ENCODE assay signal across 18 cellular contexts in the genomic region with DNA sequence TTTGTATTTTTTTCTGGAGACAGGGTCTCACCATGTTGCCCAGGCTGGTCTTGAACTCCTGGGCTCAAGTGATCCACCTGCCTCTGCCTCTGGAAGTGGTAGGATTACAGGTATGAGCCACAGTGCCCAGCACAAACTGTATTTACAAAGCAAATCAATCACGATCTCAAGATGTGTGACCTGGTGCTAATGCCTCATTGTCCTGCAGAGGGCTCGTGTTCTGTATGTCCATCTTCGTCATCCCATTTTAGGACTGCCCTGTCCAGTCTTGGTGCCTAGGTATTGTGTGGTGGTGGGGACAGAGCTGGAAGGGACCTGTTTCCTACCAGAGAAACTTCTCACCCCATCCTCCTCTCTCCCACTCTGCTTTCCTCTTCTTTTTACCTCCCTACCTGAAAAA. TPM values are rescaled to one million over a fixed set of nuclear protein-coding genes. Genes with fewer than 3 reads are reported as not detected.
DNase-seq lines count a peak whose midpoint lies in the region; ATAC-seq, FAIRE-seq and TF ChIP-seq lines count a peak whose summit lies in the region.
"Had no signal": no experiment of that assay in that cellular context is flagged by ENCODE, and none has a peak within 500 bp of the region (broad histone marks: within the 10 kb centered on the region; RNA-seq: fewer than 3 reads in every experiment).

No MANE protein-coding gene starts in this region.

- no peak overlapping the region for H3K9ac ChIP-seq in Loucy (ENCODE audit: low read depth, low read length, poor library complexity, severe bottlenecking)
- H3K9ac ChIP-seq in HepG2 (ENCODE audit: insufficient read depth, low read depth, low read length) = no peak overlapping the region

- CTCF ChIA-PET in HepG2 (lab: Yijun Ruan, JAX; ENCODE audit: low intra/inter-chr PET ratio, low total read pairs) = no interaction called here

- ATAC-seq in HepG2 (peak; percentile 50; the same call in 2 of the 3 replicates), GM21723 (IDR thresholded peaks at IDR 0.05; ENCODE audit: unreplicated experiment) (no peak), gastroesophageal sphincter (no peak), HG02973 (IDR thresholded peaks at IDR 0.05; ENCODE audit: unreplicated experiment) (no peak)

- H3K9me3 ChIP-seq in Loucy (ENCODE audit: insufficient read depth, low read depth, low read length) (no peaks in the 10 kb centered on the region), HepG2 (ENCODE audit: low read length) (no peaks in the 10 kb centered on the region), gastroesophageal sphincter (no peaks in the 10 kb centered on the region)

- WGBS in HepG2 (ENCODE audit: low lambda C conversion rate) = 2% methylated on average over 3 of the region's 3 CpGs
- WGBS in gastroesophageal sphincter (ENCODE audit: low coverage in 1 of 2), 2 donors = 53 to 73% methylated on average over 2 to 3 of the region's 3 CpGs

- H3K27ac ChIP-seq in C4-2B (no peak overlapping the region), brain microvascular endothelial cell (no peak overlapping the region), HepG2 (ENCODE audit: extremely low read length, insufficient read depth, low read length) (no peak overlapping the region), gastroesophageal sphincter (no peak overlapping the region)

- no peak for TF ChIP-seq RAD21 in HepG2 (CRISPR knock-in tag; IDR thresholded peaks at IDR 0.05)

- BruUV-seq in HepG2 (replicated peaks; lab: Mats Ljungman, UMichigan) = no TSS peak

- no peak for DNase-seq in brain microvascular endothelial cell
- DNase-seq in HepG2 (ENCODE audit: low spot score) = no peak
- no peak for DNase-seq in H4 (ENCODE audit: low spot score)
- DNase-seq: CD8-positive, alpha-beta memory T cell; H7; NCI-H1105; NCI-H1694 treated with DMSO at 0.1 percent for 48 hours; NCI-H446 treated with DMSO at 0.1 percent for 48 hours; NCI-H774; SHP77 had no signal

- H4K20me1 ChIP-seq in Loucy (ENCODE audit: insufficient read depth, low read length, poor library complexity, severe bottlenecking) (no peaks in the 10 kb centered on the region), HepG2 (ENCODE audit: insufficient read depth, low read length) (no peaks in the 10 kb centered on the region)

- POLR2A ChIA-PET in HepG2 (lab: Yijun Ruan, JAX) = no interaction called here

- H3K36me3 ChIP-seq in Loucy (ENCODE audit: insufficient read depth, low read length) = no peaks in the 10 kb centered on the region
- no peaks in the 10 kb centered on the region for H3K36me3 ChIP-seq in brain microvascular endothelial cell (replicated peaks)
- no peaks in the 10 kb centered on the region for H3K36me3 ChIP-seq in HepG2 (replicated peaks in 1 of 2; ENCODE audit: control insufficient read depth in 1 of 2, insufficient read depth in 2 of 2, low read length in 2 of 2)
- H3K36me3 ChIP-seq in gastroesophageal sphincter = no peaks in the 10 kb centered on the region

- intact Hi-C loops in HepG2 (cut with micrococcal nuclease; ENCODE audit: unreplicated experiment) = no loop called here

- H3K27me3 ChIP-seq in Loucy (ENCODE audit: insufficient read depth, low read length, poor library complexity, severe bottlenecking) (no peaks in the 10 kb centered on the region), brain microvascular endothelial cell (replicated peaks) (no peaks in the 10 kb centered on the region), HepG2 (ENCODE audit: control insufficient read depth in 1 of 2, insufficient read depth in 2 of 2, low read length in 2 of 2) (no peaks in the 10 kb centered on the region), gastroesophageal sphincter (no peaks in the 10 kb centered on the region)

- in situ Hi-C loops in brain microvascular endothelial cell (cut with HindIII; ENCODE audit: low pct_ligation_motif_present, low sequenced_read_pairs) = no loop called here
- in situ Hi-C loops in HepG2 (cut with HindIII; ENCODE audit: extremely low pct_ligation_motif_present, low pct_unique_long_range_greater_than_20kb) = no loop called here

- no peaks in the 10 kb centered on the region for H3K9me2 ChIP-seq in Loucy (replicated peaks; ENCODE audit: low read depth, low read length)

- FAIRE-seq in HepG2 (lab: Jason Lieb, UNC) = no peak
- FAIRE-seq: HTR-8/SVneo had no signal

- H3K4me1 ChIP-seq in Loucy (ENCODE audit: insufficient read depth, low read length, poor library complexity, severe bottlenecking) (no peaks in the 10 kb centered on the region), HepG2 (ENCODE audit: insufficient read depth, low read length) (no peaks in the 10 kb centered on the region), gastroesophageal sphincter (peaks cover 0 to 20% (median 7%) of the 10 kb centered on the region in 3 donors)

- TF ChIP-seq EP300 in HepG2 (IDR thresholded peaks at IDR 0.05; ENCODE audit: low read depth in 2 of 2, low read length in 2 of 2) (no peak), HepG2 (CRISPR knock-in tag; IDR thresholded peaks at IDR 0.05; ENCODE audit: borderline replicate concordance) (no peak), gastroesophageal sphincter (IDR thresholded peaks at IDR 0.05) (no peak)

- no peaks in the 10 kb centered on the region for H3F3A ChIP-seq in Loucy (ENCODE audit: low read depth)

- H3K4me3 ChIP-seq in Loucy (ENCODE audit: low read length, poor library complexity, severe bottlenecking) (no peak overlapping the region), brain microvascular endothelial cell (ENCODE audit: low read depth, low read length) (no peak overlapping the region), HepG2 (replicated peaks in 1 of 3; ENCODE audit: insufficient read depth in 1 of 3, low read depth in 2 of 3, low read length in 3 of 3) (no peak overlapping the region), gastroesophageal sphincter (no peak overlapping the region)

- TF ChIP-seq POLR2A in HepG2 (IDR thresholded peaks at IDR 0.05; ENCODE audit: insufficient read depth in 1 of 2, low read depth in 2 of 2, low read length in 2 of 2) = no peak
- no peak for TF ChIP-seq POLR2A in gastroesophageal sphincter (IDR thresholded peaks at IDR 0.05)

- TF ChIP-seq CTCF in C4-2B (conservative IDR thresholded peaks at IDR 0.05) = peak; percentile 39
- peak; percentile 14; the same call in 1 of the 2 replicates for TF ChIP-seq CTCF in Loucy (conservative IDR thresholded peaks at IDR 0.05; ENCODE audit: low read length)
- peak; percentile 37 for TF ChIP-seq CTCF in brain microvascular endothelial cell (IDR thresholded peaks at IDR 0.05; ENCODE audit: low read depth, low read length, missing control alignments)
- TF ChIP-seq CTCF in HepG2 (CRISPR knock-in tag; IDR thresholded peaks at IDR 0.05) = peak; percentile 15; the same call in 1 of the 2 replicates
- no peak for TF ChIP-seq CTCF in gastroesophageal sphincter (IDR thresholded peaks at IDR 0.05)

- H3K79me2 ChIP-seq in Loucy (ENCODE audit: insufficient read depth, low read length) = no peaks in the 10 kb centered on the region
- H3K79me2 ChIP-seq in HepG2 (ENCODE audit: insufficient read depth, low read length) = no peaks in the 10 kb centered on the region

- H3K4me2 ChIP-seq in Loucy (ENCODE audit: low read depth, low read length, poor library complexity, severe bottlenecking) (no peak overlapping the region), HepG2 (ENCODE audit: low read depth, low read length) (no peak overlapping the region)

- H2AFZ ChIP-seq in Loucy (ENCODE audit: low read length) (no peak overlapping the region), HepG2 (ENCODE audit: low read length) (no peak overlapping the region)

RNA-seq across cellular contexts. Expression of gene PROK1, which starts 20.2 kb away (rescaled TPM):
- total RNA-seq in HepG2 (2016; rRNA removed; fragmentation: Illumina TruSeq; extraction: Trizol) = not detected in 2 replicates
- total RNA-seq in HepG2 (2016; cell fraction: cytosol; rRNA removed; fragmentation: Illumina TruSeq; extraction: Trizol; ENCODE audit: low read depth) = not detected in 2 replicates
- not detected in 2 replicates for total RNA-seq in HepG2 (2016; cell fraction: insoluble cytoplasmic fraction; rRNA removed; fragmentation: Illumina TruSeq; extraction: Trizol)
- total RNA-seq in HepG2 (2016; cell fraction: membrane; rRNA removed; fragmentation: Illumina TruSeq; extraction: Trizol) = not detected in 2 replicates
- total RNA-seq in HepG2 (2016; cell fraction: nucleus; rRNA removed; fragmentation: Illumina TruSeq; extraction: Trizol) = not detected in 2 replicates
- 0.07 TPM in 1 of 2 replicates, not detected in the other for polyA plus RNA-seq in HepG2 (2011; rRNA removed)
- not detected in 2 replicates for polyA plus RNA-seq in HepG2 (2011; cell fraction: cytosol; rRNA removed)
- polyA plus RNA-seq in HepG2 (2011; cell fraction: nucleus; rRNA removed) = not detected in 2 replicates
- not detected in 2 replicates for polyA plus RNA-seq in HepG2 (2012)
- polyA plus RNA-seq in HepG2 (2016; cell fraction: cytosol; fragmentation: Illumina TruSeq; extraction: Trizol; ENCODE audit: low read depth) = not detected in 2 replicates
- polyA plus RNA-seq in HepG2 (2016; cell fraction: insoluble cytoplasmic fraction; fragmentation: Illumina TruSeq; extraction: Trizol; ENCODE audit: low read depth) = not detected in 2 replicates
- not detected in 2 replicates for polyA plus RNA-seq in HepG2 (2016; cell fraction: membrane; fragmentation: Illumina TruSeq; extraction: Trizol; ENCODE audit: low read depth)
- polyA plus RNA-seq in HepG2 (2016; cell fraction: nucleus; fragmentation: Illumina TruSeq; extraction: Trizol; ENCODE audit: insufficient read depth, low read depth) = not detected in 2 replicates
- polyA minus RNA-seq in HepG2 (2011; rRNA and poly(A)+ RNA removed; ENCODE audit: low replicate concordance) = not detected in 2 replicates
- polyA minus RNA-seq in HepG2 (2011; cell fraction: cytosol; rRNA and poly(A)+ RNA removed) = not detected in 2 replicates
- polyA minus RNA-seq in HepG2 (2011; cell fraction: nucleus; rRNA and poly(A)+ RNA removed) = not detected in 2 replicates
- total RNA-seq in H4 (2014; rRNA removed; shearing (Covaris generic)) = not detected in 2 replicates
- total RNA-seq in gastroesophageal sphincter = 1 to 10 TPM in 1 of 4 donors, not detected in 3; 1.1 TPM
- total RNA-seq: CD8-positive, alpha-beta memory T cell; H7; MCF 10A had no signal
- polyA plus RNA-seq: BJ; CD8-positive, alpha-beta memory T cell had no signal

RNA-seq across cellular contexts. Expression of gene KCNA10, which starts 47.8 kb away (rescaled TPM):
- total RNA-seq in HepG2 (2016; rRNA removed; fragmentation: Illumina TruSeq; extraction: Trizol) (not detected in 2 replicates), gastroesophageal sphincter (not detected)
- not detected in 2 replicates for total RNA-seq in HepG2 (2016; cell fraction: cytosol; rRNA removed; fragmentation: Illumina TruSeq; extraction: Trizol; ENCODE audit: low read depth)
- not detected in 2 replicates for total RNA-seq in HepG2 (2016; cell fraction: insoluble cytoplasmic fraction; rRNA removed; fragmentation: Illumina TruSeq; extraction: Trizol)
- total RNA-seq in HepG2 (2016; cell fraction: membrane; rRNA removed; fragmentation: Illumina TruSeq; extraction: Trizol) = not detected in 2 replicates
- not detected in 2 replicates for total RNA-seq in HepG2 (2016; cell fraction: nucleus; rRNA removed; fragmentation: Illumina TruSeq; extraction: Trizol)
- not detected in 2 replicates for polyA plus RNA-seq in HepG2 (2011; rRNA removed)
- polyA plus RNA-seq in HepG2 (2011; cell fraction: cytosol; rRNA removed) = not detected in 2 replicates
- polyA plus RNA-seq in HepG2 (2011; cell fraction: nucleus; rRNA removed) = not detected in 2 replicates
- not detected in 2 replicates for polyA plus RNA-seq in HepG2 (2012)
- polyA plus RNA-seq in HepG2 (2016; cell fraction: cytosol; fragmentation: Illumina TruSeq; extraction: Trizol; ENCODE audit: low read depth) = not detected in 2 replicates
- not detected in 2 replicates for polyA plus RNA-seq in HepG2 (2016; cell fraction: insoluble cytoplasmic fraction; fragmentation: Illumina TruSeq; extraction: Trizol; ENCODE audit: low read depth)
- not detected in 2 replicates for polyA plus RNA-seq in HepG2 (2016; cell fraction: membrane; fragmentation: Illumina TruSeq; extraction: Trizol; ENCODE audit: low read depth)
- not detected in 2 replicates for polyA plus RNA-seq in HepG2 (2016; cell fraction: nucleus; fragmentation: Illumina TruSeq; extraction: Trizol; ENCODE audit: insufficient read depth, low read depth)
- polyA minus RNA-seq in HepG2 (2011; rRNA and poly(A)+ RNA removed; ENCODE audit: low replicate concordance) = 0.19 TPM in 1 of 2 replicates, not detected in the other
- polyA minus RNA-seq in HepG2 (2011; cell fraction: cytosol; rRNA and poly(A)+ RNA removed) = not detected in 2 replicates
- polyA minus RNA-seq in HepG2 (2011; cell fraction: nucleus; rRNA and poly(A)+ RNA removed) = not detected in 2 replicates
- total RNA-seq in H4 (2014; rRNA removed; shearing (Covaris generic)) = not detected in 2 replicates
- total RNA-seq: CD8-positive, alpha-beta memory T cell; H7; MCF 10A had no signal
- polyA plus RNA-seq: BJ; CD8-positive, alpha-beta memory T cell had no signal

Comparison
In these comparisons a context has a peak if more than half of its experiments do, and no peak if none do; other contexts are left out.
1. CTCF ChIP-seq: peak in C4-2B (single experiment), Loucy (single experiment), brain microvascular endothelial cell (single experiment) and HepG2 (single experiment); none in gastroesophageal sphincter (0 of 4).